Comparison of ENCODE assay signal across 8 cellular contexts in the genomic region with DNA sequence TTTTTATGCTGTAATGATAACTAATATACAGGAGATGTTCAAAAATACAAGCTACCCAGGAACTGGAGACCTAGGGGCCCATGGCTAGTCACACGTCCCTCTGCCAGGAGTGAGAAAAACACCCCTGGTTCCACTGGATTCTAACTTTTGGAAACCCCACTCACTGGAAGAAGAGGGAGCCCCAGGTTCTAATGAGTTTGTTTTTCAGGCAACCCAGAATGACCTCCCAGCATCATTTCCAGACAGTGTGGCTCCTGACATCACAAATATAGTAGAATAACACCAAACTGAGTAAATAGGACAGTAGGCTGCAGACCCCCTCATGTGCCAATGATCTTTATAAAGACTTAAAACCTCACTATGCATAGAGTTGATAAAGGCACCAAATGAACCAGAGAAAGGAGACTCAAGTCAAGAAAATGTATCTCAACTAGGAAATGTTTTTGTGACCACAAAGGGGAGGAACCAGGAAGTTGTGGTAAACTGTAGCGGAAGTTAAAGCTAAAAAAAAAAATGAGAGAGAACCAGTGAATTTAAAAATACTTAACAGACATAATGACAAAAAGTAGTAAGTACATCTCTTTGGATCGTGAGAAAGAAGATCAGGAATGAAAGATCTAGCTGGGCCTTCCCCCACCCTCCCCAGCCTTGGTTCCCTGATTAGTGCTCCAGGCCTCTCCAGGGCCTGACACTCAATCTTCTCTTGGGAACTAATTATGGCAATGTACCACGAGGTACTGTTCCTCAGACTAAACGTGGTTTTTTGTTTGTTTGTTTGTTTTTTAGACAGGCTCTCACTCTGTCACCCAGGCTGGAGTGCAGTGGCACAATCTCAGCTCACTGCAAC. TPM values are rescaled to one million over a fixed set of nuclear protein-coding genes. Genes with fewer than 3 reads are reported as not detected.
DNase-seq lines count a peak whose midpoint lies in the region; ATAC-seq and TF ChIP-seq lines count a peak whose summit lies in the region.

No MANE protein-coding gene starts in this region.

- H3K14ac ChIP-seq in mesenchymal stem cell (ENCODE audit: low read length in 2 of 2), result no peak overlapping the region

- H3K4me1 Mint-ChIP-seq in activated CD4-positive, alpha-beta memory T cell treated with anti-CD3 and anti-CD28 coated beads for 36 hours (ENCODE audit: low read depth), result peaks cover 55% of the 10 kb centered on the region

- no peak overlapping the region for H3K4me2 ChIP-seq in mesenchymal stem cell (ENCODE audit: low read length, poor library complexity, severe bottlenecking)

- H3K18ac ChIP-seq in mesenchymal stem cell (ENCODE audit: low read depth in 1 of 2, low read length in 2 of 2), result no peak overlapping the region

- WGBS in mesenchymal stem cell, result 50% methylated on average over 2 of the region's 5 CpGs

- H2BK120ac ChIP-seq in mesenchymal stem cell (ENCODE audit: low read depth, low read length), result peak overlapping the region; percentile 15

- peak overlapping the region; percentile 86 for H3K27ac Mint-ChIP-seq in activated CD4-positive, alpha-beta memory T cell treated with anti-CD3 and anti-CD28 coated beads for 36 hours

- peak overlapping the region; percentile 40 for H3K4me3 ChIP-seq in GM12865 (ENCODE audit: low read depth, low read length)
- no peak overlapping the region for H3K4me3 ChIP-seq in mesenchymal stem cell (ENCODE audit: insufficient read depth in 1 of 2, low read depth in 1 of 2, low read length in 2 of 2)

- no peak for TF ChIP-seq CTCF in GM12865 (IDR thresholded peaks at IDR 0.05; ENCODE audit: insufficient read depth, low read depth, low read length, missing control alignments)

- no peak overlapping the region for H2BK12ac ChIP-seq in mesenchymal stem cell (ENCODE audit: low read length in 2 of 2)

- no peak overlapping the region for H2BK5ac ChIP-seq in mesenchymal stem cell (ENCODE audit: low read depth, low read length, poor library complexity, severe bottlenecking)

- H3K36me3 ChIP-seq in mesenchymal stem cell (ENCODE audit: control insufficient read depth in 1 of 2, insufficient read depth in 2 of 2, low read depth in 1 of 2, low read length in 2 of 2), result no peaks in the 10 kb centered on the region

- H3K4me3 Mint-ChIP-seq in activated CD4-positive, alpha-beta memory T cell treated with anti-CD3 and anti-CD28 coated beads for 36 hours, result peak overlapping the region; percentile 31

- intact Hi-C loops in activated CD4-positive, alpha-beta memory T cell treated with anti-CD3 and anti-CD28 coated beads for 36 hours (cut with micrococcal nuclease), result loop anchor here (1.0 to 2.0 kb wide), 3 partner anchors 7 to 20 kb away; no protein-coding TSS in a partner anchor

- no peaks in the 10 kb centered on the region for H3K9me3 ChIP-seq in mesenchymal stem cell (ENCODE audit: control insufficient read depth, low read length)

- no peak overlapping the region for H2BK15ac ChIP-seq in mesenchymal stem cell (ENCODE audit: low read depth, poor library complexity, severe bottlenecking)

- POLR2A ChIA-PET in activated CD4-positive, alpha-beta memory T cell treated with anti-CD3 and anti-CD28 coated beads for 36 hours (lab: Charles Lee), result interaction anchor here (1.0 to 4.9 kb wide), 6 partner anchors 13 to 106 kb away, joined by 3 to 45 read pairs (median 7); no protein-coding TSS in a partner anchor

- no peaks in the 10 kb centered on the region for H3K27me3 ChIP-seq in mesenchymal stem cell (ENCODE audit: control insufficient read depth in 1 of 2, insufficient read depth in 1 of 2, low read length in 2 of 2)

- DNase-seq in GM12865 (ENCODE audit: low read depth) (peak; percentile 86), mesenchymal stem cell (peak; percentile 49), epidermal melanocyte (ENCODE audit: insufficient read length, low spot score) (no peak), NCI-H524 treated with DMSO at 0.1 percent for 48 hours (lab: John Stamatoyannopoulos, UW) (no peak), hepatic stellate cell (ENCODE audit: low spot score) (no peak)
- DNase-seq in activated CD4-positive, alpha-beta memory T cell treated with anti-CD3 and anti-CD28 coated beads for 36 hours, result peak; percentile 46

- H3K4ac ChIP-seq in mesenchymal stem cell (ENCODE audit: low read depth in 1 of 2, low read length in 2 of 2), result peak overlapping the region; percentile 40 to 85

- no peak overlapping the region for H3K23ac ChIP-seq in mesenchymal stem cell (ENCODE audit: low read length in 2 of 2)

- ATAC-seq in HG03354 (IDR thresholded peaks at IDR 0.05; ENCODE audit: poor library complexity, severe bottlenecking, unreplicated experiment), result peak; percentile 56
- ATAC-seq in GM19452 (IDR thresholded peaks at IDR 0.05; ENCODE audit: unreplicated experiment), result no peak

- H3K36me3 Mint-ChIP-seq in activated CD4-positive, alpha-beta memory T cell treated with anti-CD3 and anti-CD28 coated beads for 36 hours, result no peaks in the 10 kb centered on the region

- H3K9me3 Mint-ChIP-seq in activated CD4-positive, alpha-beta memory T cell treated with anti-CD3 and anti-CD28 coated beads for 36 hours, result no peaks in the 10 kb centered on the region

- H4K8ac ChIP-seq in mesenchymal stem cell (ENCODE audit: low read length), result peak overlapping the region; percentile 91

- H3K9ac ChIP-seq in mesenchymal stem cell (ENCODE audit: low read length), result no peak overlapping the region

- CTCF ChIA-PET in activated CD4-positive, alpha-beta memory T cell treated with anti-CD3 and anti-CD28 coated beads for 36 hours (lab: Charles Lee), result interaction anchor here (0.7 to 4.7 kb wide), 10 partner anchors 12 to 221 kb away, joined by 3 to 34 read pairs (median 6); no protein-coding TSS in a partner anchor

- H4K91ac ChIP-seq in mesenchymal stem cell (ENCODE audit: low read length), result no peak overlapping the region

- H3K79me1 ChIP-seq in mesenchymal stem cell (replicated peaks; ENCODE audit: low read length, poor library complexity, severe bottlenecking), result no peaks in the 10 kb centered on the region

- H3K4me1 ChIP-seq in mesenchymal stem cell (ENCODE audit: control insufficient read depth, insufficient read depth, low read depth, low read length), result no peaks in the 10 kb centered on the region

- no peak overlapping the region for H2AK5ac ChIP-seq in mesenchymal stem cell (ENCODE audit: low read length, severe bottlenecking)

- no peaks in the 10 kb centered on the region for H3K27me3 Mint-ChIP-seq in activated CD4-positive, alpha-beta memory T cell treated with anti-CD3 and anti-CD28 coated beads for 36 hours

- H3K27ac ChIP-seq in mesenchymal stem cell (ENCODE audit: low read length, poor library complexity, severe bottlenecking), result no peak overlapping the region

- H2AFZ ChIP-seq in mesenchymal stem cell (ENCODE audit: low read depth, low read length), result no peak overlapping the region

RNA-seq across cellular contexts. Expression of gene HLA-E, which starts 19.8 kb away (rescaled TPM):
- total RNA-seq in activated CD4-positive, alpha-beta memory T cell treated with anti-CD3 and anti-CD28 coated beads for 36 hours, result 100 to 1,000 TPM; 481 to 485 TPM
- 151 TPM for polyA plus RNA-seq in mesenchymal stem cell (2013, experiment 1 of 2)
- polyA plus RNA-seq in mesenchymal stem cell (2013, experiment 2 of 2), result 150 TPM

RNA-seq across cellular contexts. Expression of gene GNL1, which starts 47.2 kb away (rescaled TPM):
- total RNA-seq in activated CD4-positive, alpha-beta memory T cell treated with anti-CD3 and anti-CD28 coated beads for 36 hours, result 10 to 100 TPM; 94.0 to 95.8 TPM
- 38.9 TPM for polyA plus RNA-seq in mesenchymal stem cell (2013, experiment 1 of 2)
- polyA plus RNA-seq in mesenchymal stem cell (2013, experiment 2 of 2), result 36.3 TPM

RNA-seq across cellular contexts. Expression of gene PRR3, which starts 48.0 kb away (rescaled TPM):
- total RNA-seq in activated CD4-positive, alpha-beta memory T cell treated with anti-CD3 and anti-CD28 coated beads for 36 hours, result 10 to 100 TPM; 22.4 to 22.6 TPM
- polyA plus RNA-seq in mesenchymal stem cell (2013, experiment 1 of 2), result 14.0 TPM
- polyA plus RNA-seq in mesenchymal stem cell (2013, experiment 2 of 2), result 13.0 TPM

Comparison
In these comparisons a context has a peak if more than half of its experiments do, and no peak if none do; other contexts are left out.
1. DNase-seq: peak in GM12865 (single experiment), activated CD4-positive, alpha-beta memory T cell treated with anti-CD3 and anti-CD28 coated beads for 36 hours (single experiment) and mesenchymal stem cell (single experiment); none in epidermal melanocyte (single experiment), NCI-H524 treated with DMSO at 0.1 percent for 48 hours (single experiment) and hepatic stellate cell (single experiment).